In genomic region chr10:97921581-97922377, GRCh38 we compare ENCODE assay signal across 18 cellular contexts.
DNase-seq lines count a peak whose midpoint lies in the region; ATAC-seq and TF ChIP-seq lines count a peak whose summit lies in the region.
"Had no signal": no experiment of that assay in that cellular context is flagged by ENCODE, and none has a peak within 500 bp of the region (broad histone marks: within the 10 kb centered on the region; RNA-seq: fewer than 3 reads in every experiment).

No MANE protein-coding gene starts in this region.

- WGBS in adrenal gland, 4 donors, result 16 to 31% (median 23%) methylated on average over 6 to 9 of the region's 9 CpGs
- 35 to 38% methylated on average over 8 to 9 of the region's 9 CpGs for WGBS in testis, 2 donors

- peak; percentile 10 for DNase-seq in NCI-H2196 (lab: John Stamatoyannopoulos, UW; ENCODE audit: unreplicated experiment)
- no peak for DNase-seq in NCI-H2196 treated with DMSO at 0.1 percent for 48 hours (lab: John Stamatoyannopoulos, UW; ENCODE audit: unreplicated experiment)
- peak in 4 of 7 donors; percentile 19 to 71 (median 38) for DNase-seq in adrenal gland
- DNase-seq in left ventricle myocardium inferior, result peak; percentile 59
- DNase-seq in testis, result peak; percentile 59
- DNase-seq in stimulated activated naive CD4-positive, alpha-beta T cell (lab: John Stamatoyannopoulos, UW), result no peak
- DNase-seq: activated CD4-positive, alpha-beta T cell treated with anti-CD3 and anti-CD28 coated beads for 48 hours; activated naive CD8-positive, alpha-beta T cell treated with anti-CD3 and anti-CD28 coated beads, Interleukin-2, amount 10 ng/mL, durations not matched to agents 7 days and 5 days; activated T-cell treated with anti-CD3 and anti-CD28 coated beads, Interleukin-2, amount 50 U/mL, for 1 hour; CD4-positive, CD25-positive, alpha-beta regulatory T cell; EL; foreskin melanocyte; MM.1S; NCI-H2107; stimulated activated CD4-positive, alpha-beta T cell treated with anti-CD3 and anti-CD28 coated beads, Interleukin-4, amount 100 ng/mL, for 4 hours had no signal

- H3K36me3 ChIP-seq in adrenal gland (replicated peaks in 1 of 2) (no peaks in the 10 kb centered on the region), left ventricle myocardium inferior (no peaks in the 10 kb centered on the region), testis (ENCODE audit: low read depth, missing control alignments) (no peaks in the 10 kb centered on the region)
- H3K36me3 ChIP-seq: neutrophil had no signal

- no peak overlapping the region for H3K27ac ChIP-seq in adrenal gland
- H3K27ac ChIP-seq in left ventricle myocardium inferior (replicated peaks), result peak overlapping the region; percentile 77
- no peak overlapping the region for H3K27ac ChIP-seq in testis
- H3K27ac ChIP-seq: neutrophil had no signal

- H3K27me3 ChIP-seq in adrenal gland, result peaks cover 5% of the 10 kb centered on the region
- peaks cover 53% of the 10 kb centered on the region for H3K27me3 ChIP-seq in left ventricle myocardium inferior (ENCODE audit: low read depth)
- no peaks in the 10 kb centered on the region for H3K27me3 ChIP-seq in testis

- no peaks in the 10 kb centered on the region for H3K4me1 ChIP-seq in adrenal gland (replicated peaks in 1 of 2)
- H3K4me1 ChIP-seq in left ventricle myocardium inferior, result peaks cover 28% of the 10 kb centered on the region
- peaks cover 7% of the 10 kb centered on the region for H3K4me1 ChIP-seq in testis

- H3K4me3 ChIP-seq in adrenal gland (no peak overlapping the region), left ventricle myocardium inferior (no peak overlapping the region), testis (no peak overlapping the region)

- H3K9me3 ChIP-seq in adrenal gland (replicated peaks in 1 of 3), result no peaks in the 10 kb centered on the region
- no peaks in the 10 kb centered on the region for H3K9me3 ChIP-seq in left ventricle myocardium inferior (replicated peaks)
- no peaks in the 10 kb centered on the region for H3K9me3 ChIP-seq in testis
- H3K9me3 ChIP-seq: neutrophil had no signal

- no peak for TF ChIP-seq POLR2A in adrenal gland (IDR thresholded peaks at IDR 0.05)
- no peak for TF ChIP-seq POLR2A in testis (IDR thresholded peaks at IDR 0.05)

- ATAC-seq in HG02973 (IDR thresholded peaks at IDR 0.05; ENCODE audit: unreplicated experiment), result no peak
- ATAC-seq in GM19467 (IDR thresholded peaks at IDR 0.05; ENCODE audit: unreplicated experiment), result no peak

- intact Hi-C loops in adrenal gland (cut with DNase I), result no loop called here
- intact Hi-C loops in left ventricle myocardium inferior (cut with micrococcal nuclease), result no loop called here
- intact Hi-C loops in testis (cut with DNase I; ENCODE audit: low total_unique reads), result no loop called here

- TF ChIP-seq CTCF in adrenal gland (IDR thresholded peaks at IDR 0.05), result no peak
- no peak for TF ChIP-seq CTCF in left ventricle myocardium inferior (IDR thresholded peaks at IDR 0.05; ENCODE audit: borderline replicate concordance)
- peak in 1 of 3 experiments; percentile 8 for TF ChIP-seq CTCF in testis (IDR thresholded peaks at IDR 0.05)

Comparison
In these comparisons a context has a peak if more than half of its experiments do, and no peak if none do; other contexts are left out.
1. DNase-seq: peak in NCI-H2196 (single experiment), adrenal gland (4 of 7), left ventricle myocardium inferior (single experiment) and testis (single experiment); none in NCI-H2196 treated with DMSO at 0.1 percent for 48 hours (single experiment) and stimulated activated naive CD4-positive, alpha-beta T cell (0 of 6).